ENCODE assay signal across 9 cellular contexts in the genomic region with DNA sequence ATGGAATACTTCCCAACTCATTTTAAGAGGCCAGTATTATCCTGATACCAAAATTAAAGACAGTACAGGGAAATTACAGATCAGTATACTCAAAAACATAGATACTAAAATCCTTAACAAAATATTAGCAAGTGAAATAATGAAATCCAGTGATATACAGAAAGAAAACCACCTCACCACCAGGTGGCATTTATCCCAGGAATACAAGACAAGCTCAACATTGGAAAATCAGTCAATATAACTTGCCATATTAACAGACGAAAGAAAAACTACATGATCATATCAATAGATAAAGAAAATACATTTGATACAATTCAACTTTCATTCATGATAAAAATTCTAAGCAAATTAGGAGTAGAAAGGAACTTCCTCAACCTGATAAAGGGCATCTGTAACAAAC. TPM values are rescaled to one million over a fixed set of nuclear protein-coding genes. Genes with fewer than 3 reads are reported as not detected.
DNase-seq lines count a peak whose midpoint lies in the region; ATAC-seq and TF ChIP-seq lines count a peak whose summit lies in the region.
"Had no signal": no experiment of that assay in that cellular context is flagged by ENCODE, and none has a peak within 500 bp of the region (broad histone marks: within the 10 kb centered on the region; RNA-seq: fewer than 3 reads in every experiment).

No MANE protein-coding gene starts in this region.

- H3K4me3 Mint-ChIP-seq in Caco-2 (ENCODE audit: unreplicated experiment) (no peak overlapping the region), HFFc6 (no peak overlapping the region)

- no peaks in the 10 kb centered on the region for H3K9me3 ChIP-seq in Caco-2
- H3K9me3 ChIP-seq in adipocyte (ENCODE audit: control insufficient read depth, low read length): no peaks in the 10 kb centered on the region

- H3K27me3 ChIP-seq in Caco-2 (replicated peaks; ENCODE audit: control insufficient read depth, insufficient read depth, low read length) (no peaks in the 10 kb centered on the region), adipocyte (replicated peaks; ENCODE audit: control insufficient read depth, insufficient read depth, low read length) (no peaks in the 10 kb centered on the region)

- H3K27me3 Mint-ChIP-seq in Caco-2 (ENCODE audit: insufficient read depth, unreplicated experiment) (no peaks in the 10 kb centered on the region), HFFc6 (ENCODE audit: insufficient read depth) (peaks cover 2% of the 10 kb centered on the region)

- H3K36me3 Mint-ChIP-seq in Caco-2 (ENCODE audit: insufficient read depth, unreplicated experiment) (peaks cover 7% of the 10 kb centered on the region), HFFc6 (ENCODE audit: low read depth) (no peaks in the 10 kb centered on the region)

- DNase-seq in Caco-2: peak in 1 of 2 experiments; percentile 29
- DNase-seq in HFFc6: peak; percentile 61
- peak; percentile 75 for DNase-seq in adipocyte (ENCODE audit: low read depth)
- DNase-seq in lung microvascular endothelial cell (ENCODE audit: low read depth in 2 of 2): peak; percentile 81 to 87

- TF ChIP-seq POLR2A in GM18505 (IDR thresholded peaks at IDR 0.05; ENCODE audit: borderline replicate concordance, extremely low read depth, insufficient read depth, insufficient read length): no peak

- H3K9me3 Mint-ChIP-seq in Caco-2 (ENCODE audit: unreplicated experiment): no peaks in the 10 kb centered on the region
- H3K9me3 Mint-ChIP-seq in HFFc6: no peaks in the 10 kb centered on the region

- BruUV-seq in Caco-2 (replicated peaks; lab: Mats Ljungman, UMichigan): no TSS peak

- CTCF ChIA-PET in Caco-2 (lab: Charles Lee): interaction anchor here (0.5 to 2.2 kb wide), 14 partner anchors 9 to 178 kb away, joined by 3 to 7 read pairs (median 4); no protein-coding TSS in a partner anchor

- POLR2A ChIA-PET in Caco-2 (lab: Charles Lee): interaction anchor here (0.5 kb wide), 1 partner anchor 33 kb away, joined by 3 read pairs; no protein-coding TSS in a partner anchor

- H3K4me1 Mint-ChIP-seq in Caco-2 (ENCODE audit: low read depth, unreplicated experiment): no peaks in the 10 kb centered on the region
- H3K4me1 Mint-ChIP-seq in HFFc6 (ENCODE audit: low read depth): peaks cover 22% of the 10 kb centered on the region

- no peak overlapping the region for H3K9ac ChIP-seq in adipocyte (ENCODE audit: low read length)

- ATAC-seq in GM18505 (IDR thresholded peaks at IDR 0.05; ENCODE audit: unreplicated experiment) (no peak), HG02938 (IDR thresholded peaks at IDR 0.05; ENCODE audit: unreplicated experiment) (no peak), HG03139 (IDR thresholded peaks at IDR 0.05; ENCODE audit: unreplicated experiment) (no peak), HG02759 (IDR thresholded peaks at IDR 0.05; ENCODE audit: unreplicated experiment) (no peak)
- ATAC-seq: Panc1 had no signal

- intact Hi-C loops in Caco-2 (cut with micrococcal nuclease; ENCODE audit: unreplicated experiment): loop anchor here (1.0 to 5.0 kb wide), 2 partner anchors 34 to 167 kb away; no protein-coding TSS in a partner anchor

- H3K36me3 ChIP-seq in Caco-2 (ENCODE audit: control insufficient read depth, insufficient read depth, low read length): no peaks in the 10 kb centered on the region
- no peaks in the 10 kb centered on the region for H3K36me3 ChIP-seq in adipocyte (ENCODE audit: control insufficient read depth, insufficient read depth, low read length, severe bottlenecking)

- TF ChIP-seq CTCF in Caco-2 (IDR thresholded peaks at IDR 0.05; ENCODE audit: insufficient read depth in 1 of 2, low read depth in 1 of 2, low read length in 1 of 2, severe bottlenecking in 1 of 2, unreplicated experiment in 1 of 2): peak; percentile 33 to 46
- TF ChIP-seq CTCF in HFFc6 (IDR thresholded peaks at IDR 0.05): peak; percentile 88

- no peak overlapping the region for H3K27ac Mint-ChIP-seq in Caco-2 (ENCODE audit: unreplicated experiment)
- no peak overlapping the region for H3K27ac Mint-ChIP-seq in HFFc6

- H3K4me3 ChIP-seq in Caco-2 (ENCODE audit: low read depth, low read length): no peak overlapping the region
- no peak overlapping the region for H3K4me3 ChIP-seq in adipocyte (ENCODE audit: low read length)

- H3K4me1 ChIP-seq in Caco-2 (no peaks in the 10 kb centered on the region), adipocyte (ENCODE audit: control insufficient read depth, insufficient read depth, low read length) (no peaks in the 10 kb centered on the region)

RNA-seq across cellular contexts. Expression of gene GNA15, which starts 6.7 kb away (rescaled TPM):
- total RNA-seq in Caco-2 (2022) (not detected in 2 replicates), lung microvascular endothelial cell (under 0.01 TPM in 1 of 2 replicates, not detected in the other)
- total RNA-seq in HFFc6 (2021; fragmentation: NEBNext Ultra II Directional; extraction: Animal tissue kit (Norgen Biotek cat#: 25700)): not detected

RNA-seq across cellular contexts. Expression of gene GNA11, which starts 35.0 kb away (rescaled TPM):
- total RNA-seq in Caco-2 (2022) (50.0 and 50.7 TPM in 2 replicates), lung microvascular endothelial cell (41.4 and 58.7 TPM in 2 replicates)
- 10 to 100 TPM; 72.0 to 86.0 (median 77.6) TPM for total RNA-seq in HFFc6 (2021; fragmentation: NEBNext Ultra II Directional; extraction: Animal tissue kit (Norgen Biotek cat#: 25700))

RNA-seq across cellular contexts. Expression of gene S1PR4, which starts 49.5 kb away (rescaled TPM):
- not detected in 2 replicates for total RNA-seq in Caco-2 (2022)
- not detected for total RNA-seq in HFFc6 (2021; fragmentation: NEBNext Ultra II Directional; extraction: Animal tissue kit (Norgen Biotek cat#: 25700))
- under 0.01 and 0.44 TPM in 2 replicates for total RNA-seq in lung microvascular endothelial cell

RNA-seq across cellular contexts. Expression of gene NCLN, which starts 56.6 kb away (rescaled TPM):
- total RNA-seq in Caco-2 (2022): 87.3 and 94.2 TPM in 2 replicates
- total RNA-seq in HFFc6 (2021; fragmentation: NEBNext Ultra II Directional; extraction: Animal tissue kit (Norgen Biotek cat#: 25700)): 100 to 1,000 TPM in 4 of 6 experiments, 10 to 100 TPM in 2; 98.1 to 130 (median 106) TPM
- 26.2 and 31.2 TPM in 2 replicates for total RNA-seq in lung microvascular endothelial cell
